In the genomic region with DNA sequence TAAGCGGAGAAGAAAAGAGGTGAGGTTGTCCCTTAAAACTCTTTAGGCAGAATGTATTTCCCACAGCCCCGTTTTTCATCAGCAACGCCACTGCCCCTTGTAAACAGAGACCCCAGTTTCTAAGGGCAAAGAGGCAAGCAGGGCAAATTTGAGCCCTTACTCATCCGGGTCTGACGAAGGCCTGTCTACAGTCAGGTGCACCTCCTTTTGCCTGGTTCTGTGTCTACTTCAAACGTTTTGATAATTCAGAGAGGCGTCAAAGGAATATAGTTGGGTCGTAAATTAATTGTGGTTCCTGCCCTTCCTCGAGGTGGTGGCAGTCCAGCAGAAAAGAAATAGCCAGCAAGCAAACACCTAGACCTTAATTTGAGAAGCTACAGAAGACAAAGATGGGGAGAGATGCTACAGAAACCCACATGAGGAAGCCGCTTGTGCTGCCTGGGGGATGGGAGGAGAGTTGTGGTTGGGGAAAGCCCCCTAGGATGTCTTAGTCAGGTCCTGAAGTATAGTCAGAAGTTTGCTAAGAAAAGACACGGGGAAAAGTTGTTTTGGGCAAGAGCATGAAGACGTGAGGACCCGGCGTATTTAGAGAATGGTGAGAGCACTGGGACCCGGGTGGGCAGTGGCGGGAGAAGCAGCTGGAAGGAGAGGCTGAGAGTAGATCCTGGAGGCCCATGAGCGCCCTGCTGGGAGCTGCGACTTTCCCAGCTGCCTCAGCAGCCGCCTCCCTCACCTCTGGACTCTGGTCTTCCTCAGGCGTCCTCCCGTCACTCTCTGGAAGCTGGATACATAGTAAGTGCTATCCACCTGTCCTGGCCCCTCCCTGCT, we compare ENCODE assay signal across 8 cellular contexts. TPM values are rescaled to one million over a fixed set of nuclear protein-coding genes. Genes with fewer than 3 reads are reported as not detected.
DNase-seq lines count a peak whose midpoint lies in the region; ATAC-seq, FAIRE-seq and TF ChIP-seq lines count a peak whose summit lies in the region.

No MANE protein-coding gene starts in this region.

- H3K4me1 Mint-ChIP-seq in Calu3 (ENCODE audit: low read depth, unreplicated experiment) = peaks cover 28% of the 10 kb centered on the region
- peaks cover 50% of the 10 kb centered on the region for H3K4me1 Mint-ChIP-seq in activated naive CD8-positive, alpha-beta T cell (ENCODE audit: low read depth)

- peaks cover 88% of the 10 kb centered on the region for H3K36me3 Mint-ChIP-seq in Calu3 (ENCODE audit: insufficient read depth, unreplicated experiment)
- peaks cover 21% of the 10 kb centered on the region for H3K36me3 Mint-ChIP-seq in activated naive CD8-positive, alpha-beta T cell

- CTCF ChIA-PET in Calu3 (lab: Charles Lee) = interaction anchor here (0.6 to 2.4 kb wide), 3 partner anchors 10 to 579 kb away, joined by 3 to 16 read pairs (median 6); partner anchors contain the start of gene PRR14

- intact Hi-C loops in Calu3 (cut with micrococcal nuclease; ENCODE audit: unreplicated experiment) = no loop called here
- intact Hi-C loops in left colon (cut with DNase I, micrococcal nuclease) = no loop called here
- intact Hi-C loops in sciatic nerve (cut with DNase I) = no loop called here

- H3K4me3 Mint-ChIP-seq in Calu3 (ENCODE audit: low read depth, unreplicated experiment) = peak overlapping the region; percentile 91
- H3K4me3 Mint-ChIP-seq in activated naive CD8-positive, alpha-beta T cell = peak overlapping the region; percentile 97

- ATAC-seq in left colon = peak; percentile 41
- ATAC-seq in GM18867 (IDR thresholded peaks at IDR 0.05; ENCODE audit: unreplicated experiment) = no peak
- no peak for ATAC-seq in sciatic nerve

- DNase-seq in Calu3 (no peak), RCC 7860 (ENCODE audit: low spot score) (peak; percentile 34), left colon (peak; percentile 84 to 85), sciatic nerve (ENCODE audit: low spot score) (no peak), DMS 273 (lab: John Stamatoyannopoulos, UW; ENCODE audit: unreplicated experiment) (no peak)
- DNase-seq in stimulated activated CD8-positive, alpha-beta memory T cell treated with anti-CD3 and anti-CD28 coated beads, Interleukin-12 subunit alpha, Interleukin-12 subunit beta, amount 100 ng/mL, for 4 hours (ENCODE audit: low read depth) = peak; percentile 63

- no peaks in the 10 kb centered on the region for H3K27me3 Mint-ChIP-seq in Calu3 (ENCODE audit: unreplicated experiment)
- H3K27me3 Mint-ChIP-seq in activated naive CD8-positive, alpha-beta T cell = no peaks in the 10 kb centered on the region

- TF ChIP-seq CTCF in Calu3 (IDR thresholded peaks at IDR 0.05; ENCODE audit: unreplicated experiment) = no peak

- peak overlapping the region; percentile 29 for H3K27ac Mint-ChIP-seq in Calu3 (ENCODE audit: unreplicated experiment)
- peak overlapping the region; percentile 99 for H3K27ac Mint-ChIP-seq in activated naive CD8-positive, alpha-beta T cell

- FAIRE-seq in RCC 7860 (lab: Jason Lieb, UNC) = no peak

- TSS peak; percentile 11 for BruUV-seq in Calu3 (replicated peaks; lab: Mats Ljungman, UMichigan)

- H3K9me3 Mint-ChIP-seq in Calu3 (ENCODE audit: low read depth, unreplicated experiment) = no peaks in the 10 kb centered on the region
- H3K9me3 Mint-ChIP-seq in activated naive CD8-positive, alpha-beta T cell (ENCODE audit: low read depth) = no peaks in the 10 kb centered on the region

RNA-seq across cellular contexts. Expression of gene FBRS, which starts 2.4 kb away (rescaled TPM):
- 113 and 114 TPM in 2 replicates for total RNA-seq in Calu3 (2022)
- total RNA-seq in left colon = 10 to 100 TPM; 71.8 to 78.8 TPM
- total RNA-seq in sciatic nerve = 57.1 TPM

RNA-seq across cellular contexts. Expression of gene PRR14, which starts 9.9 kb away (rescaled TPM):
- total RNA-seq in Calu3 (2022) (47.4 and 59.4 TPM in 2 replicates), left colon (10 to 100 TPM; 47.6 to 51.0 TPM), sciatic nerve (45.7 TPM)

RNA-seq across cellular contexts. Expression of gene SRCAP, which starts 38.3 kb away (rescaled TPM):
- 84.6 and 90.8 TPM in 2 replicates for total RNA-seq in Calu3 (2022)
- total RNA-seq in left colon = 10 to 100 TPM; 60.6 to 68.3 TPM
- 59.3 TPM for total RNA-seq in sciatic nerve

RNA-seq across cellular contexts. Expression of gene ZNF689, which starts 50.4 kb away (rescaled TPM):
- total RNA-seq in Calu3 (2022) (10.4 and 14.1 TPM in 2 replicates), left colon (1 to 10 TPM; 6.8 to 6.9 TPM), sciatic nerve (7.1 TPM)

Comparison
In these comparisons a context has a peak if more than half of its experiments do, and no peak if none do; other contexts are left out.
1. DNase-seq: peak in RCC 7860 (single experiment), left colon (2 of 2) and stimulated activated CD8-positive, alpha-beta memory T cell treated with anti-CD3 and anti-CD28 coated beads, Interleukin-12 subunit alpha, Interleukin-12 subunit beta, amount 100 ng/mL, for 4 hours (single experiment); none in Calu3 (single experiment), sciatic nerve (single experiment) and DMS 273 (single experiment).